Comparison of ENCODE assay signal across 1 cellular context in the genomic region with DNA sequence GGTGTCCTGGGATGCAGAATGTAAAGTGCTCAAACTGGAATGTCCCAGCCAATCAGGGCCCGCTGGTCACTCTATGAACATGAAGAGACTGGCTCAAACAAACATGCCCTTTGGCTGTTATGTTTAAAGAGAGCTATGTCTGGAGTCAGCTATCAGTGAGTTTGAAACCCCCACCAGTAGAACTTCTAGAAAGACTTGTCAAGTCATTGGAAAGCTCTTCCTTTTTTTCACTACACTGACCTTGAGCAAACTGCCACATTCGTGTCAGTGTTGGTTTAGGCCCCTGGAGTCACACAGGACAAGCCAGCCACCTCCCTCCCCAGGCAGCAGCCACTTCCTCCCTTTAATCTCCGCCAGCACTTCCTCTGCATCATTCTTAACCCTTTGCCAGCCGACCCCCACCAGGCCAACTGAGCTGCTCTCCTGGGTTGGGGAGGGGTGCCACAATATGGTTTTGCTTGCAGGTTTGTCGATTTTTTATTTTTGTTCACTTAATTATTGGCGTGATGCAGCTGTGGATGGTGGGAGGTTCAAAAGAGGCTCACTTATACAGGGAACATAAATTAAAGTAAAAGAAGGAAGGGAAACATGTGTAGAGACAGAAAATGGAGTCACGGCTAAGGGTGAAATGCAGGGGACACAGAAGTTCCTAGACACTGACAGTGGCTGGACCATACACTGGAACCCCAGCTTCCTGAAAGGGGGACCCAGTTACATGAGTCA.
TF ChIP-seq lines count a peak whose summit lies in the region.

No MANE protein-coding gene starts in this region.

TF ChIP-seq in HepG2, 621 proteins besides CTCF, POLR2A, EP300 and RAD21 (continued from another document and continues in another):
- TF ChIP-seq ZNF572 (CRISPR knock-in tag; IDR thresholded peaks at IDR 0.05) = no peak
- TF ChIP-seq IRF2 (CRISPR knock-in tag; IDR thresholded peaks at IDR 0.05) = peak; percentile 29; the same call in 1 of the 2 replicates
- TF ChIP-seq HOXA3 (CRISPR knock-in tag; IDR thresholded peaks at IDR 0.05) = peak; percentile 71
- TF ChIP-seq MATR3 (CRISPR knock-in tag; IDR thresholded peaks at IDR 0.05) = no peak
- TF ChIP-seq, protein P1, sequence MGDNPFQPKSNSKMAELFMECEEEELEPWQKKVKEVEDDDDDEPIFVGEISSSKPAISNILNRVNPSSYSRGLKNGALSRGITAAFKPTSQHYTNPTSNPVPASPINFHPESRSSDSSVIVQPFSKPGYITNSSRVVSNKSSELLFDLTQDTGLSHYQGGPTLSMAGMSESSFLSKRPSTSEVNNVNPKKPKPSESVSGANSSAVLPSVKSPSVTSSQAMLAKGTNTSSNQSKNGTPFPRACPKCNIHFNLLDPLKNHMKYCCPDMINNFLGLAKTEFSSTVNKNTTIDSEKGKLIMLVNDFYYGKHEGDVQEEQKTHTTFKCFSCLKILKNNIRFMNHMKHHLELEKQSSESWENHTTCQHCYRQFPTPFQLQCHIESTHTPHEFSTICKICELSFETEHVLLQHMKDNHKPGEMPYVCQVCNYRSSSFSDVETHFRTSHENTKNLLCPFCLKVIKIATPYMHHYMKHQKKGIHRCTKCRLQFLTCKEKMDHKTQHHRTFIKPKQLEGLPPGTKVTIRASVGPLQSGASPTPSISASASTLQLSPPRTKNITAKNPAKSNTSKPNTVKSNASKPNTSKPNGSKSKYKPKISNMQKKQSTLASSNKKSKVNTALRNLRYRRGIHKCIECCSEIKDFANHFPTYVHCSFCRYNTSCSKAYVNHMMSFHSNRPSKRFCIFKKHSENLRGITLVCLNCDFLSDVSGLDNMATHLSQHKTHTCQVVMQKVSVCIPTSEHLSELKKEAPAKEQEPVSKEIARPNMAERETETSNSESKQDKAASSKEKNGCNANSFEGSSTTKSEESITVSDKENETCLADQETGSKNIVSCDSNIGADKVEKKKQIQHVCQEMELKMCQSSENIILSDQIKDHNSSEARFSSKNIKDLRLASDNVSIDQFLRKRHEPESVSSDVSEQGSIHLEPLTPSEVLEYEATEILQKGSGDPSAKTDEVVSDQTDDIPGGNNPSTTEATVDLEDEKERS (CRISPR knock-in tag; IDR thresholded peaks at IDR 0.05) = peak; percentile 80
- no peak for TF ChIP-seq ZNF225 (CRISPR knock-in tag; IDR thresholded peaks at IDR 0.05)
- TF ChIP-seq TCF7L2 (IDR thresholded peaks at IDR 0.05; ENCODE audit: low read depth, low read length) = no peak
- TF ChIP-seq BRCA1 (CRISPR knock-in tag; IDR thresholded peaks at IDR 0.05) = no peak
- no peak for TF ChIP-seq EEA1 (CRISPR knock-in tag; IDR thresholded peaks at IDR 0.05; ENCODE audit: borderline replicate concordance)
- no peak for TF ChIP-seq NR3C1 (CRISPR knock-in tag; IDR thresholded peaks at IDR 0.05)
- no peak for TF ChIP-seq ZNF891 (CRISPR knock-in tag; IDR thresholded peaks at IDR 0.05)
- no peak for TF ChIP-seq SNAI1 (CRISPR knock-in tag; IDR thresholded peaks at IDR 0.05; ENCODE audit: borderline replicate concordance)
- TF ChIP-seq MXD4 (CRISPR knock-in tag; IDR thresholded peaks at IDR 0.05) = peak; percentile 30; the same call in 1 of the 2 replicates
- TF ChIP-seq ZNF496 (CRISPR knock-in tag; IDR thresholded peaks at IDR 0.05; ENCODE audit: insufficient replicate concordance) = no peak
- peak; percentile 46; the same call in 1 of the 2 replicates for TF ChIP-seq KDM3A (CRISPR knock-in tag; IDR thresholded peaks at IDR 0.05; ENCODE audit: low read depth)
- TF ChIP-seq, protein P2, sequence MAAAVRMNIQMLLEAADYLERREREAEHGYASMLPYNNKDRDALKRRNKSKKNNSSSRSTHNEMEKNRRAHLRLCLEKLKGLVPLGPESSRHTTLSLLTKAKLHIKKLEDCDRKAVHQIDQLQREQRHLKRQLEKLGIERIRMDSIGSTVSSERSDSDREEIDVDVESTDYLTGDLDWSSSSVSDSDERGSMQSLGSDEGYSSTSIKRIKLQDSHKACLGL (CRISPR knock-in tag; IDR thresholded peaks at IDR 0.05) = no peak
- TF ChIP-seq MAFG (CRISPR knock-in tag; IDR thresholded peaks at IDR 0.05) = no peak
- TF ChIP-seq, protein P3, sequence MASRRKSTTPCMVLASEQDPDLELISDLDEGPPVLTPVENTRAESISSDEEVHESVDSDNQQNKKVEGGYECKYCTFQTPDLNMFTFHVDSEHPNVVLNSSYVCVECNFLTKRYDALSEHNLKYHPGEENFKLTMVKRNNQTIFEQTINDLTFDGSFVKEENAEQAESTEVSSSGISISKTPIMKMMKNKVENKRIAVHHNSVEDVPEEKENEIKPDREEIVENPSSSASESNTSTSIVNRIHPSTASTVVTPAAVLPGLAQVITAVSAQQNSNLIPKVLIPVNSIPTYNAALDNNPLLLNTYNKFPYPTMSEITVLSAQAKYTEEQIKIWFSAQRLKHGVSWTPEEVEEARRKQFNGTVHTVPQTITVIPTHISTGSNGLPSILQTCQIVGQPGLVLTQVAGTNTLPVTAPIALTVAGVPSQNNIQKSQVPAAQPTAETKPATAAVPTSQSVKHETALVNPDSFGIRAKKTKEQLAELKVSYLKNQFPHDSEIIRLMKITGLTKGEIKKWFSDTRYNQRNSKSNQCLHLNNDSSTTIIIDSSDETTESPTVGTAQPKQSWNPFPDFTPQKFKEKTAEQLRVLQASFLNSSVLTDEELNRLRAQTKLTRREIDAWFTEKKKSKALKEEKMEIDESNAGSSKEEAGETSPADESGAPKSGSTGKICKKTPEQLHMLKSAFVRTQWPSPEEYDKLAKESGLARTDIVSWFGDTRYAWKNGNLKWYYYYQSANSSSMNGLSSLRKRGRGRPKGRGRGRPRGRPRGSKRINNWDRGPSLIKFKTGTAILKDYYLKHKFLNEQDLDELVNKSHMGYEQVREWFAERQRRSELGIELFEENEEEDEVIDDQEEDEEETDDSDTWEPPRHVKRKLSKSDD (CRISPR knock-in tag; IDR thresholded peaks at IDR 0.05; ENCODE audit: low read depth) = peak; percentile 65; the same call in 1 of the 2 replicates
- 0 out of 2 replicates have a peak, but pooled peaks have one; percentile 52 for TF ChIP-seq NKX3-1 (CRISPR knock-in tag; IDR thresholded peaks at IDR 0.05)
- TF ChIP-seq SCMH1 (CRISPR knock-in tag; IDR thresholded peaks at IDR 0.05; ENCODE audit: borderline replicate concordance) = no peak
- no peak for TF ChIP-seq HDAC6 (IDR thresholded peaks at IDR 0.05; ENCODE audit: low read depth, low read length)
- TF ChIP-seq ZNF563 (CRISPR knock-in tag; IDR thresholded peaks at IDR 0.05) = 0 out of 2 replicates have a peak, but pooled peaks have one; percentile 42
- TF ChIP-seq ZNF776 (CRISPR knock-in tag; IDR thresholded peaks at IDR 0.05) = no peak
- TF ChIP-seq ZMYM3 (CRISPR knock-in tag; IDR thresholded peaks at IDR 0.05) = peak; percentile 96
- TF ChIP-seq TAF15 (IDR thresholded peaks at IDR 0.05; ENCODE audit: low read depth, low read length, poor library complexity, severe bottlenecking) = no peak
- TF ChIP-seq NFE2L2 (IDR thresholded peaks at IDR 0.05; ENCODE audit: low read length) = peak; percentile 73; the same call in 1 of the 2 replicates
- TF ChIP-seq ZSCAN29 (CRISPR knock-in tag; conservative IDR thresholded peaks at IDR 0.05) = 0 out of 2 replicates have a peak, but pooled peaks have one; percentile 57
- no peak for TF ChIP-seq ZNF678 (CRISPR knock-in tag; IDR thresholded peaks at IDR 0.05)
- TF ChIP-seq CBX1 (IDR thresholded peaks at IDR 0.05; ENCODE audit: low read depth) = no peak
- peak; percentile 73; the same call in 1 of the 2 replicates for TF ChIP-seq HNF4G (IDR thresholded peaks at IDR 0.05; ENCODE audit: borderline replicate concordance, low read depth, low read length)
- peak; percentile 37; the same call in 1 of the 2 replicates for TF ChIP-seq HNF4G (CRISPR knock-in tag; IDR thresholded peaks at IDR 0.05; ENCODE audit: borderline replicate concordance, low read depth)
- peak; percentile 73; the same call in 1 of the 2 replicates for TF ChIP-seq ZNF747 (CRISPR knock-in tag; IDR thresholded peaks at IDR 0.05; ENCODE audit: borderline replicate concordance)
- TF ChIP-seq ZNF788 (CRISPR knock-in tag; IDR thresholded peaks at IDR 0.05; ENCODE audit: borderline replicate concordance) = peak; percentile 94
- TF ChIP-seq KLF13 (CRISPR knock-in tag; IDR thresholded peaks at IDR 0.05) = no peak
- TF ChIP-seq, protein P4, sequence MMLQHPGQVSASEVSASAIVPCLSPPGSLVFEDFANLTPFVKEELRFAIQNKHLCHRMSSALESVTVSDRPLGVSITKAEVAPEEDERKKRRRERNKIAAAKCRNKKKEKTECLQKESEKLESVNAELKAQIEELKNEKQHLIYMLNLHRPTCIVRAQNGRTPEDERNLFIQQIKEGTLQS (CRISPR knock-in tag; IDR thresholded peaks at IDR 0.05) = peak; percentile 32; the same call in 1 of the 2 replicates
- peak; percentile 97 for TF ChIP-seq BCL6 (CRISPR knock-in tag; IDR thresholded peaks at IDR 0.05)
- TF ChIP-seq SAFB2 (CRISPR knock-in tag; IDR thresholded peaks at IDR 0.05; ENCODE audit: borderline replicate concordance, low read depth) = no peak
- TF ChIP-seq ZNF296 (CRISPR knock-in tag; conservative IDR thresholded peaks at IDR 0.05) = 0 out of 2 replicates have a peak, but pooled peaks have one; percentile 19
- no peak for TF ChIP-seq RAD51 (IDR thresholded peaks at IDR 0.05; ENCODE audit: borderline replicate concordance)
- no peak for TF ChIP-seq SRSF4 (IDR thresholded peaks at IDR 0.05; ENCODE audit: low read depth, low read length, poor library complexity, severe bottlenecking)
- TF ChIP-seq, protein P5, sequence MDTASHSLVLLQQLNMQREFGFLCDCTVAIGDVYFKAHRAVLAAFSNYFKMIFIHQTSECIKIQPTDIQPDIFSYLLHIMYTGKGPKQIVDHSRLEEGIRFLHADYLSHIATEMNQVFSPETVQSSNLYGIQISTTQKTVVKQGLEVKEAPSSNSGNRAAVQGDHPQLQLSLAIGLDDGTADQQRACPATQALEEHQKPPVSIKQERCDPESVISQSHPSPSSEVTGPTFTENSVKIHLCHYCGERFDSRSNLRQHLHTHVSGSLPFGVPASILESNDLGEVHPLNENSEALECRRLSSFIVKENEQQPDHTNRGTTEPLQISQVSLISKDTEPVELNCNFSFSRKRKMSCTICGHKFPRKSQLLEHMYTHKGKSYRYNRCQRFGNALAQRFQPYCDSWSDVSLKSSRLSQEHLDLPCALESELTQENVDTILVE (CRISPR knock-in tag; IDR thresholded peaks at IDR 0.05) = no peak
- peak; percentile 46 for TF ChIP-seq ZEB1 (IDR thresholded peaks at IDR 0.05; ENCODE audit: insufficient replicate concordance, low read depth)
- TF ChIP-seq KDM5B (CRISPR knock-in tag; IDR thresholded peaks at IDR 0.05; ENCODE audit: borderline replicate concordance) = peak; percentile 52; the same call in 1 of the 2 replicates
- TF ChIP-seq, protein P6, sequence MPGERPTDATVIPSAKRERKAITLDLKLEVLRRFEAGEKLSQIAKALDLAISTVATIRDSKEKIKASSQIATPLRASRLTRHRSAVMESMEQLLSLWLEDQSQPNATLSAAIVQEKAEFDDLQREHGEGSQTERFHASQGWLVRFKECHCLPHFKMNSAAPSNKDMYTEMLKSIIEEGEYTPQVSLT (CRISPR knock-in tag; IDR thresholded peaks at IDR 0.05; ENCODE audit: borderline replicate concordance, low read depth) = no peak
- no peak for TF ChIP-seq LCORL (IDR thresholded peaks at IDR 0.05)
- TF ChIP-seq LCORL (CRISPR knock-in tag; IDR thresholded peaks at IDR 0.05) = no peak; the same call in 1 of the 2 replicates
- TF ChIP-seq ZNF530 (CRISPR knock-in tag; IDR thresholded peaks at IDR 0.05; ENCODE audit: low read depth) = no peak
- no peak for TF ChIP-seq FLYWCH1 (CRISPR knock-in tag; IDR thresholded peaks at IDR 0.05)
- peak; percentile 71 for TF ChIP-seq TEAD3 (CRISPR knock-in tag; optimal IDR thresholded peaks at IDR 0.05; ENCODE audit: borderline replicate concordance)
- TF ChIP-seq RARA (CRISPR knock-in tag; IDR thresholded peaks at IDR 0.05) = peak; percentile 79
- TF ChIP-seq, protein P7, sequence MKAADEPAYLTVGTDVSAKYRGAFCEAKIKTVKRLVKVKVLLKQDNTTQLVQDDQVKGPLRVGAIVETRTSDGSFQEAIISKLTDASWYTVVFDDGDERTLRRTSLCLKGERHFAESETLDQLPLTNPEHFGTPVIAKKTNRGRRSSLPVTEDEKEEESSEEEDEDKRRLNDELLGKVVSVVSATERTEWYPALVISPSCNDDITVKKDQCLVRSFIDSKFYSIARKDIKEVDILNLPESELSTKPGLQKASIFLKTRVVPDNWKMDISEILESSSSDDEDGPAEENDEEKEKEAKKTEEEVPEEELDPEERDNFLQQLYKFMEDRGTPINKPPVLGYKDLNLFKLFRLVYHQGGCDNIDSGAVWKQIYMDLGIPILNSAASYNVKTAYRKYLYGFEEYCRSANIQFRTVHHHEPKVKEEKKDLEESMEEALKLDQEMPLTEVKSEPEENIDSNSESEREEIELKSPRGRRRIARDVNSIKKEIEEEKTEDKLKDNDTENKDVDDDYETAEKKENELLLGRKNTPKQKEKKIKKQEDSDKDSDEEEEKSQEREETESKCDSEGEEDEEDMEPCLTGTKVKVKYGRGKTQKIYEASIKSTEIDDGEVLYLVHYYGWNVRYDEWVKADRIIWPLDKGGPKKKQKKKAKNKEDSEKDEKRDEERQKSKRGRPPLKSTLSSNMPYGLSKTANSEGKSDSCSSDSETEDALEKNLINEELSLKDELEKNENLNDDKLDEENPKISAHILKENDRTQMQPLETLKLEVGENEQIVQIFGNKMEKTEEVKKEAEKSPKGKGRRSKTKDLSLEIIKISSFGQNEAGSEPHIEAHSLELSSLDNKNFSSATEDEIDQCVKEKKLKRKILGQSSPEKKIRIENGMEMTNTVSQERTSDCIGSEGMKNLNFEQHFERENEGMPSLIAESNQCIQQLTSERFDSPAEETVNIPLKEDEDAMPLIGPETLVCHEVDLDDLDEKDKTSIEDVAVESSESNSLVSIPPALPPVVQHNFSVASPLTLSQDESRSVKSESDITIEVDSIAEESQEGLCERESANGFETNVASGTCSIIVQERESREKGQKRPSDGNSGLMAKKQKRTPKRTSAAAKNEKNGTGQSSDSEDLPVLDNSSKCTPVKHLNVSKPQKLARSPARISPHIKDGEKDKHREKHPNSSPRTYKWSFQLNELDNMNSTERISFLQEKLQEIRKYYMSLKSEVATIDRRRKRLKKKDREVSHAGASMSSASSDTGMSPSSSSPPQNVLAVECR (CRISPR knock-in tag; IDR thresholded peaks at IDR 0.05; ENCODE audit: borderline replicate concordance) = peak; percentile 45; the same call in 1 of the 2 replicates
- TF ChIP-seq, protein P8, sequence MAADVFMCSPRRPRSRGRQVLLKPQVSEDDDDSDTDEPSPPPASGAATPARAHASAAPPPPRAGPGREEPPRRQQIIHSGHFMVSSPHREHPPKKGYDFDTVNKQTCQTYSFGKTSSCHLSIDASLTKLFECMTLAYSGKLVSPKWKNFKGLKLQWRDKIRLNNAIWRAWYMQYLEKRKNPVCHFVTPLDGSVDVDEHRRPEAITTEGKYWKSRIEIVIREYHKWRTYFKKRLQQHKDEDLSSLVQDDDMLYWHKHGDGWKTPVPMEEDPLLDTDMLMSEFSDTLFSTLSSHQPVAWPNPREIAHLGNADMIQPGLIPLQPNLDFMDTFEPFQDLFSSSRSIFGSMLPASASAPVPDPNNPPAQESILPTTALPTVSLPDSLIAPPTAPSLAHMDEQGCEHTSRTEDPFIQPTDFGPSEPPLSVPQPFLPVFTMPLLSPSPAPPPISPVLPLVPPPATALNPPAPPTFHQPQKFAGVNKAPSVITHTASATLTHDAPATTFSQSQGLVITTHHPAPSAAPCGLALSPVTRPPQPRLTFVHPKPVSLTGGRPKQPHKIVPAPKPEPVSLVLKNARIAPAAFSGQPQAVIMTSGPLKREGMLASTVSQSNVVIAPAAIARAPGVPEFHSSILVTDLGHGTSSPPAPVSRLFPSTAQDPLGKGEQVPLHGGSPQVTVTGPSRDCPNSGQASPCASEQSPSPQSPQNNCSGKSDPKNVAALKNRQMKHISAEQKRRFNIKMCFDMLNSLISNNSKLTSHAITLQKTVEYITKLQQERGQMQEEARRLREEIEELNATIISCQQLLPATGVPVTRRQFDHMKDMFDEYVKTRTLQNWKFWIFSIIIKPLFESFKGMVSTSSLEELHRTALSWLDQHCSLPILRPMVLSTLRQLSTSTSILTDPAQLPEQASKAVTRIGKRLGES (CRISPR knock-in tag; IDR thresholded peaks at IDR 0.05; ENCODE audit: borderline replicate concordance) = no peak
